In genomic region chr2:46461716-46462171, GRCh38 we compare ENCODE assay signal across 8 cellular contexts.
DNase-seq lines count a peak whose midpoint lies in the region; ATAC-seq lines count a peak whose summit lies in the region.

No MANE protein-coding gene starts in this region.

- peak overlapping the region; percentile 47; the same call in 1 of the 2 replicates for H3K27ac ChIP-seq in BLaER1

- H4K20me1 ChIP-seq in BLaER1, result no peaks in the 10 kb centered on the region

- H3K36me3 ChIP-seq in BLaER1, result no peaks in the 10 kb centered on the region

- ATAC-seq in GM21515 (IDR thresholded peaks at IDR 0.05; ENCODE audit: unreplicated experiment) (peak; percentile 33), GM21360 (IDR thresholded peaks at IDR 0.05; ENCODE audit: unreplicated experiment) (no peak)

- no peaks in the 10 kb centered on the region for H3K9me3 ChIP-seq in BLaER1

- DNase-seq in MV-4-11 (lab: John Stamatoyannopoulos, UW) (peak; percentile 99), globus pallidus (ENCODE audit: low spot score) (peak; percentile 60), NCI-H2107 treated with DMSO at 0.1 percent for 48 hours (lab: John Stamatoyannopoulos, UW; ENCODE audit: unreplicated experiment) (no peak), DMS79 treated with DMSO at 0.1 percent for 48 hours (lab: John Stamatoyannopoulos, UW) (no peak)
- DNase-seq in activated CD4-positive, alpha-beta T cell treated with anti-CD3 and anti-CD28 coated beads for 48 hours, result no peak

- H3K4me2 ChIP-seq in BLaER1, result peak overlapping the region; percentile 74

- H3K4me1 ChIP-seq in BLaER1, result peaks cover 28% of the 10 kb centered on the region

- peak overlapping the region; percentile 12; the same call in 1 of the 2 replicates for H3K9ac ChIP-seq in BLaER1

- H3K27me3 ChIP-seq in BLaER1, result no peaks in the 10 kb centered on the region

- no peak overlapping the region for H3K4me3 ChIP-seq in BLaER1

Comparison
In these comparisons a context has a peak if more than half of its experiments do, and no peak if none do; other contexts are left out.
1. DNase-seq: peak in MV-4-11 (single experiment) and globus pallidus (single experiment); none in NCI-H2107 treated with DMSO at 0.1 percent for 48 hours (single experiment), activated CD4-positive, alpha-beta T cell treated with anti-CD3 and anti-CD28 coated beads for 48 hours (single experiment) and DMS79 treated with DMSO at 0.1 percent for 48 hours (single experiment).